In the genomic region with DNA sequence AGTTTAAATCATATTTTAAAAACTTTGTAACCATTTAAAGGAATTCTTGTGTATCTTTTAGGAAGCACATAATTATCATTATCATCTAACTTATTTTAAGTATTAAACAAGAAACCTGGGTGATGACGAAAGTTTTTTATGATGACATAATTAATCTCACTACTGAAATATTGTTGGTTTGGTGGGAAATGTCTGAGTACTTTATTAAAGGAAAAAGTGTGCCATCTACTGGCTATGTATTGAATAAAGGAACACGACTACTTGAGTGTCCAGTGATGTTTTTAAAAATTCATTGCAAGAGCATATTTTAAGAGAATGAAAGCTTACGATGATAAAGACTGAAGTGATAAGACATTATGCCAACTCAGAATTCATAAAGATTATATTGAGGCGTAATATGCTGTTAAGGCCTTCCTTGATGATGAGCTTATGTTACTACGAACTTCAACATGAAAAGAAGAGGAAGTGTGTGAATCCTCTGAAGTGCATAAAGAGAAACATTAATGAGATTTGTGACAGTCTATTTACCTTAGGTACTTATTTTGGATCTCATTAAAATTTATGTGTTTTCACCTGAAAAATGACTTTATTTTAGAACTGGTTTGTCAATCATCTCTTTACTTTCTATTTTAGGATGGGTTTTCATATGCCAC, we compare ENCODE assay signal across 1 cellular context.
TF ChIP-seq lines count a peak whose summit lies in the region.

No MANE protein-coding gene starts in this region.

TF ChIP-seq in H1, 55 proteins besides CTCF, POLR2A, EP300 and RAD21:
- no peak for TF ChIP-seq KDM1A (IDR thresholded peaks at IDR 0.05; ENCODE audit: borderline replicate concordance, low read length)
- TF ChIP-seq TAF7 (optimal IDR thresholded peaks at IDR 0.05; ENCODE audit: borderline replicate concordance, low read depth, low read length), result no peak
- TF ChIP-seq JUND (IDR thresholded peaks at IDR 0.05; ENCODE audit: low read length), result no peak
- TF ChIP-seq SRF (IDR thresholded peaks at IDR 0.05; ENCODE audit: low read depth, low read length), result no peak
